29 cellular contexts compared by ENCODE assay signal in the genomic region with DNA sequence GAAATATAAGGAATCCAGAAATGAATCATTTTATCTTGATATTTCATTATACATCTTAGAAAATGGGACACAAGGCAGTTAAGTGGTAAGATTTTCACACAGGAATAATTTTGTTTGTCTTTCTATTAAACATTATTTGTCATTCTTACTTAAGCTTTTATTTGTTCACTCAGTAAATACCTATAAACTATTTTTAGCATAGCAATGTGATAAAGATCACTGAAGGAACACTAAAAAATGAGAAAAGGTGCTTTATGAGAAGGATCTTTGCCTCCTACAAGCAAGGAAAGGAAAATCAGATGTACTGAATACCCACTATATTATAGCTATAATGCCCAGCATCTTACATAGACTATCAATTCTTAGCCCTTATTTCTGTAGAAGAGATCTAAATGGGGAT.
"Had no signal": no experiment of that assay in that cellular context is flagged by ENCODE, and none has a peak within 500 bp of the region (broad histone marks: within the 10 kb centered on the region; RNA-seq: fewer than 3 reads in every experiment).

No MANE protein-coding gene starts in this region.

- H3K4me1 ChIP-seq: parathyroid adenoma, psoas muscle, right lobe of liver, sigmoid colon, stomach, thyroid gland, tibial nerve, upper lobe of left lung, vagina had no signal

- H3K27ac ChIP-seq: ovary, parathyroid adenoma, psoas muscle, right lobe of liver, sigmoid colon, stomach, thoracic aorta, thyroid gland, tibial nerve, upper lobe of left lung, vagina had no signal

- H3K4me1 Mint-ChIP-seq: nephron progenitor cell; neural crest cell; stimulated activated effector memory CD8-positive, alpha-beta T cell treated with anti-CD3 and anti-CD28 coated beads, Interleukin-12 subunit alpha, Interleukin-12 subunit beta, amount 100 ng/mL, for 72 hours; stimulated activated naive B cell treated with anti-CD40 and anti-IgM and Interleukin-4, amounts not matched to agents 10 μg/mL and 1 μg/mL and 100 μg/mL, for 72 hours had no signal

- H3K9ac ChIP-seq: parathyroid adenoma had no signal

- H3K27ac Mint-ChIP-seq: naive thymus-derived CD8-positive, alpha-beta T cell; natural killer cell treated with Interleukin-12 subunit alpha and Interleukin-12 subunit beta and Interleukin-15 and Interleukin-18, amount 100 ng/mL, for 72 hours; nephron progenitor cell; progenitor cell of endocrine pancreas; stimulated activated effector memory CD8-positive, alpha-beta T cell treated with anti-CD3 and anti-CD28 coated beads, Interleukin-12 subunit alpha, Interleukin-12 subunit beta, amount 100 ng/mL, for 72 hours; stimulated activated naive B cell treated with anti-CD40 and anti-IgM and Interleukin-4, amounts not matched to agents 10 μg/mL and 1 μg/mL and 100 μg/mL, for 72 hours; stimulated activated naive CD8-positive, alpha-beta T cell treated with anti-CD3 and anti-CD28 coated beads, Interleukin-15, Interleukin-2, amounts not matched to agents 100 ng/mL and 50 ng/mL, for 24 hours had no signal

- H3K36me3 Mint-ChIP-seq: naive thymus-derived CD8-positive, alpha-beta T cell; natural killer cell treated with Interleukin-12 subunit alpha and Interleukin-12 subunit beta and Interleukin-15 and Interleukin-18, amount 100 ng/mL, for 72 hours; stimulated activated effector memory CD8-positive, alpha-beta T cell treated with anti-CD3 and anti-CD28 coated beads, Interleukin-12 subunit alpha, Interleukin-12 subunit beta, amount 100 ng/mL, for 72 hours; stimulated activated naive B cell treated with anti-CD40 and anti-IgM and Interleukin-4, amounts not matched to agents 10 μg/mL and 1 μg/mL and 100 μg/mL, for 72 hours had no signal

- H3K36me3 ChIP-seq: ovary, right lobe of liver, sigmoid colon, stomach, thoracic aorta, thyroid gland, tibial nerve, upper lobe of left lung, vagina had no signal

- H3K9me3 ChIP-seq: ovary, psoas muscle, right lobe of liver, sigmoid colon, stomach, thoracic aorta, thyroid gland, tibial nerve, upper lobe of left lung, vagina had no signal

- H2AFZ ChIP-seq: parathyroid adenoma had no signal

- ATAC-seq: naive thymus-derived CD8-positive, alpha-beta T cell; natural killer cell treated with Interleukin-12 subunit alpha and Interleukin-12 subunit beta and Interleukin-15 and Interleukin-18, amount 100 ng/mL, for 72 hours; psoas muscle; right cardiac atrium; right lobe of liver; stimulated activated effector memory CD8-positive, alpha-beta T cell treated with anti-CD3 and anti-CD28 coated beads, Interleukin-12 subunit alpha, Interleukin-12 subunit beta, amount 100 ng/mL, for 72 hours; stimulated activated naive B cell treated with anti-CD40 and anti-IgM and Interleukin-4, amounts not matched to agents 10 μg/mL and 1 μg/mL and 100 μg/mL, for 72 hours had no signal

- H3K27me3 Mint-ChIP-seq: progenitor cell of endocrine pancreas; stimulated activated naive CD8-positive, alpha-beta T cell treated with anti-CD3 and anti-CD28 coated beads, Interleukin-15, Interleukin-2, amounts not matched to agents 100 ng/mL and 50 ng/mL, for 24 hours had no signal

- H3K9me3 Mint-ChIP-seq: natural killer cell treated with Interleukin-12 subunit alpha and Interleukin-12 subunit beta and Interleukin-15 and Interleukin-18, amount 100 ng/mL, for 72 hours; nephron progenitor cell; neural crest cell; stimulated activated effector memory CD8-positive, alpha-beta T cell treated with anti-CD3 and anti-CD28 coated beads, Interleukin-12 subunit alpha, Interleukin-12 subunit beta, amount 100 ng/mL, for 72 hours; stimulated activated naive CD8-positive, alpha-beta T cell treated with anti-CD3 and anti-CD28 coated beads, Interleukin-15, Interleukin-2, amounts not matched to agents 100 ng/mL and 50 ng/mL, for 24 hours had no signal

- H3K79me2 ChIP-seq: parathyroid adenoma had no signal

- H3K4me3 ChIP-seq: ovary, psoas muscle, right lobe of liver, sigmoid colon, stomach, thoracic aorta, thyroid gland, tibial nerve, upper lobe of left lung, vagina had no signal

- H3K27me3 ChIP-seq: ovary, right lobe of liver, sigmoid colon, stomach, thyroid gland, tibial nerve, upper lobe of left lung, vagina had no signal

- H3K4me3 Mint-ChIP-seq: naive thymus-derived CD8-positive, alpha-beta T cell; natural killer cell treated with Interleukin-12 subunit alpha and Interleukin-12 subunit beta and Interleukin-15 and Interleukin-18, amount 100 ng/mL, for 72 hours; nephron progenitor cell; neural crest cell; stimulated activated effector memory CD8-positive, alpha-beta T cell treated with anti-CD3 and anti-CD28 coated beads, Interleukin-12 subunit alpha, Interleukin-12 subunit beta, amount 100 ng/mL, for 72 hours; stimulated activated naive B cell treated with anti-CD40 and anti-IgM and Interleukin-4, amounts not matched to agents 10 μg/mL and 1 μg/mL and 100 μg/mL, for 72 hours; stimulated activated naive CD8-positive, alpha-beta T cell treated with anti-CD3 and anti-CD28 coated beads, Interleukin-15, Interleukin-2, amounts not matched to agents 100 ng/mL and 50 ng/mL, for 24 hours had no signal

- DNase-seq: naive thymus-derived CD8-positive, alpha-beta T cell; nephron progenitor cell; occipital lobe; ovary; posterior cingulate gyrus; psoas muscle; right cardiac atrium; right lobe of liver; sigmoid colon; small intestine; stimulated activated CD4-positive, alpha-beta T cell treated with anti-CD3 and anti-CD28 coated beads, Interleukin-15, amount 100 ng/mL, for 24 hours; stimulated activated CD4-positive, alpha-beta T cell treated with anti-CD3 and anti-CD28 coated beads, Interleukin-2, amount 100 ng/mL, for 24 hours; stimulated activated CD4-positive, alpha-beta T cell treated with anti-CD3 and anti-CD28 coated beads, Interleukin-2, amount 100 ng/mL, for 48 hours; stimulated activated CD4-positive, alpha-beta T cell treated with anti-CD3 and anti-CD28 coated beads, Interleukin-4, amount 100 ng/mL, for 24 hours; stimulated activated naive B cell treated with anti-CD40 and anti-IgM and Interleukin-4, amounts not matched to agents 10 μg/mL and 1 μg/mL and 100 μg/mL, for 72 hours; stimulated activated naive CD4-positive, alpha-beta T cell treated with Interleukin-2 at 50 U/mL for 16 hours; stomach; thyroid gland; trophoblast cell; upper lobe of left lung had no signal
